ENCODE assay signal across 20 cellular contexts in the genomic region with DNA sequence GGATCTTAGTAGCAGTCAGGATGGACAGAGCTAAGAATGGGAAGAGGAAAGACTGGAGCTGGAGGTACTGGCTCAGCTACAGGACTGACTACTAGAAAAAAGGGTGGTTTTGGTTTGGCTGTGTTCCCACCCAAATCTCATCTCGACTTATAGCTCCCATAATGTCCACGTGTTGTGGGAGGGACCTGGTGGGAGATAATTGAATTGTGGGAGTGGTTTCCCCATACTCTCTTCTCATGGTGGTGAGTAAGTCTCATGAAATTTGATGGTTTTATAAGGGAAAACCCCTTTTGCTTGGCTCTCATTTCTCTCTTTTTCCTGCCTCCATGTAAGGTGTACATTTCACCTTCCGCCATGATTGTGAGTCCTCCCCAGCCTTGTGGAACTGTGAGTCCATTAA.
DNase-seq lines count a peak whose midpoint lies in the region; ATAC-seq, FAIRE-seq and TF ChIP-seq lines count a peak whose summit lies in the region.
"Had no signal": no experiment of that assay in that cellular context is flagged by ENCODE, and none has a peak within 500 bp of the region (broad histone marks: within the 10 kb centered on the region; RNA-seq: fewer than 3 reads in every experiment).

No MANE protein-coding gene starts in this region.

- H3K4me1 ChIP-seq in DND-41 (ENCODE audit: insufficient read depth, low read length) (peaks cover 6% of the 10 kb centered on the region; the same call in 1 of the 2 replicates), pancreas (no peaks in the 10 kb centered on the region)
- H3K4me1 ChIP-seq: BE2C, Peyer's patch, SJSA1 had no signal

- intact Hi-C loops in pancreas (cut with DNase I), result no loop called here

- no peaks in the 10 kb centered on the region for H3K36me3 ChIP-seq in DND-41 (ENCODE audit: insufficient read depth, low read length)
- no peaks in the 10 kb centered on the region for H3K36me3 ChIP-seq in pancreas
- H3K36me3 ChIP-seq: BE2C, Peyer's patch, SJSA1 had no signal

- no peaks in the 10 kb centered on the region for H4K20me1 ChIP-seq in DND-41 (ENCODE audit: insufficient read depth, low read length)

- peaks cover 10% of the 10 kb centered on the region for H3K4me1 Mint-ChIP-seq in nephron progenitor cell

- FAIRE-seq in pancreas (lab: Jason Lieb, UNC), result no peak
- FAIRE-seq: GM12878 had no signal

- H3K9me3 Mint-ChIP-seq in nephron progenitor cell, result no peaks in the 10 kb centered on the region

- 47 to 51% methylated on average over 3 of the region's 3 CpGs for WGBS in pancreas, 2 donors

- H3K27ac ChIP-seq in DND-41 (ENCODE audit: low read length) (peak overlapping the region; percentile 57), pancreas (no peak overlapping the region)
- H3K27ac ChIP-seq: Peyer's patch, SJSA1 had no signal

- ATAC-seq in DND-41 (ENCODE audit: insufficient read depth, low read depth) (no peak), GM19023 (IDR thresholded peaks at IDR 0.05; ENCODE audit: unreplicated experiment) (no peak), pancreas (no peak)
- ATAC-seq: GM12878, Right ventricle myocardium inferior had no signal

- no peaks in the 10 kb centered on the region for H3K36me3 Mint-ChIP-seq in nephron progenitor cell (ENCODE audit: low read depth)

- no peaks in the 10 kb centered on the region for H3K79me2 ChIP-seq in DND-41 (ENCODE audit: insufficient read depth, low read length)

- H3K9me3 ChIP-seq in DND-41 (ENCODE audit: insufficient read depth, low read length, severe bottlenecking) (no peaks in the 10 kb centered on the region), pancreas (no peaks in the 10 kb centered on the region)
- H3K9me3 ChIP-seq: BE2C, Peyer's patch, SJSA1 had no signal

- no peak overlapping the region for H2AFZ ChIP-seq in DND-41 (ENCODE audit: low read depth, low read length)

- H3K27me3 ChIP-seq in DND-41 (ENCODE audit: insufficient read depth, low read length, poor library complexity), result no peaks in the 10 kb centered on the region
- H3K27me3 ChIP-seq in pancreas, result no peaks in the 10 kb centered on the region
- H3K27me3 ChIP-seq: BE2C, Peyer's patch, SJSA1 had no signal

- H3K27me3 Mint-ChIP-seq in nephron progenitor cell (ENCODE audit: low read depth, poor library complexity), result peaks cover 5% of the 10 kb centered on the region

- TF ChIP-seq CTCF in DND-41 (IDR thresholded peaks at IDR 0.05; ENCODE audit: borderline replicate concordance, extremely low read depth, low read length, poor library complexity, severe bottlenecking), result no peak
- TF ChIP-seq CTCF in nephron progenitor cell (IDR thresholded peaks at IDR 0.05), result no peak
- no peak for TF ChIP-seq CTCF in pancreas (IDR thresholded peaks at IDR 0.05)

- DNase-seq in DND-41 (no peak), NCI-H226 (peak; percentile 90), astrocyte of the hippocampus (ENCODE audit: low read depth, low spot score) (peak; percentile 26), nephron progenitor cell (no peak), pancreas (no peak), retina (no peak)
- DNase-seq: BE2C, DMS79, GOT3, NCI-H1105, NCI-H146, NCI-H2029, NCI-H2227 treated with DMSO at 0.1 percent for 48 hours, NCI-H524 treated with DMSO at 0.1 percent for 48 hours, NCI-H82, Peyer's patch had no signal

- H3K4me3 ChIP-seq in DND-41 (ENCODE audit: low read depth in 1 of 2, low read length in 2 of 2), result no peak overlapping the region
- H3K4me3 ChIP-seq in pancreas, result no peak overlapping the region
- H3K4me3 ChIP-seq: GM12878, Peyer's patch, SJSA1 had no signal

- H3K4me3 Mint-ChIP-seq in nephron progenitor cell, result no peak overlapping the region

- H3K9ac ChIP-seq in DND-41 (ENCODE audit: low read depth, low read length), result no peak overlapping the region

- peak overlapping the region; percentile 23 for H3K27ac Mint-ChIP-seq in nephron progenitor cell

- no peak overlapping the region for H3K4me2 ChIP-seq in DND-41 (ENCODE audit: insufficient read depth, low read length)

Comparison
In these comparisons a context has a peak if more than half of its experiments do, and no peak if none do; other contexts are left out.
1. DNase-seq: peak in NCI-H226 (single experiment) and astrocyte of the hippocampus (single experiment); none in DND-41 (single experiment), nephron progenitor cell (single experiment), pancreas (0 of 6) and retina (single experiment).